Comparison of ENCODE assay signal across 28 cellular contexts in the genomic region with DNA sequence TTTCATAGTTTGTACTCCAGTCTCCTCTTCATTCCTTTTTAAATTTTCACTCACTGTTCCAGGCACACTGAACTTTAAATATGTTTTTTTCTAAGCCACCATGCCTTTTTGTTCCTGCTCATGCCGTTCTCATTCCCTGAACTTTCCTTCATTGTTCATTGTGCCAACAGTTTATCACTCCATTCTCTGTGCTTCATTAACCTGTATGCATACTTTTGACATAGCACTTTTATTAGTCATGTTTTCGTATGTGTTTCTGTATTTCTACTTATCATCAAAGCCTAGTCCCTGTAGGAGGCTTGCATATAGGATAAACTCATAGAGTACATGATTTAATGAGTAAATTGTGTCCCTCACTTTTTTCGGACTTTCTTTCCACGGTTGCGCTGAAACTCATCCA.
"Had no signal": no experiment of that assay in that cellular context is flagged by ENCODE, and none has a peak within 500 bp of the region (broad histone marks: within the 10 kb centered on the region; RNA-seq: fewer than 3 reads in every experiment).

No MANE protein-coding gene starts in this region.

- FAIRE-seq: astrocyte had no signal

- H3K4me3 ChIP-seq: adrenal gland, Peyer's patch had no signal

- ATAC-seq: activated CD4-positive, alpha-beta T cell treated with anti-CD3 and anti-CD28 coated beads for 36 hours; activated CD4-positive, CD25-positive, alpha-beta regulatory T cell treated with anti-CD3 and anti-CD28 coated beads, Interleukin-2, amount 50 U/mL, for 24 hours; activated CD8-positive, alpha-beta T cell treated with anti-CD3 and anti-CD28 coated beads, Interleukin-2, amount 10 ng/mL, durations not matched to agents 7 days and 5 days; activated naive CD4-positive, alpha-beta T cell treated with anti-CD3 and anti-CD28 coated beads, Interleukin-2, amount 50 U/mL, for 72 hours; activated T-cell treated with anti-CD3 and anti-CD28 coated beads, Interleukin-2, amount 50 U/mL, for 4 hours; PC-3; WTC11 had no signal

- H3K36me3 ChIP-seq: adrenal gland, Peyer's patch had no signal

- DNase-seq: activated CD4-positive, alpha-beta T cell treated with anti-CD3 and anti-CD28 coated beads for 36 hours; activated CD4-positive, alpha-beta T cell treated with anti-CD3 and anti-CD28 coated beads, Interleukin-2, amount 10 ng/mL, durations not matched to agents 7 days and 5 days; activated CD4-positive, alpha-beta T cell treated with anti-CD3 and anti-CD28 coated beads, Interleukin-2, amount 50 U/mL, for 48 hours; activated CD8-positive, alpha-beta T cell treated with anti-CD3 and anti-CD28 coated beads, Interleukin-2, amount 10 ng/mL, durations not matched to agents 7 days and 5 days; activated gamma-delta T cell treated with Interleukin-2 at 50 U/mL for 16 hours; activated naive CD4-positive, alpha-beta T cell treated with anti-CD3 and anti-CD28 coated beads for 36 hours; activated T-cell treated with anti-CD3 and anti-CD28 coated beads, Interleukin-2, amount 50 U/mL, for 4 hours; adrenal gland; central memory CD4-positive, alpha-beta T cell; Karpas-422; KBM-7; NCI-H1105; NCI-H1417 treated with DMSO at 0.1 percent for 48 hours; NCI-H1694; NCI-H2029; NCI-H510A; NCI-H526; NCI-H748 treated with DMSO at 0.1 percent for 48 hours; NK-92 treated with Interleukin-12 subunit alpha and Interleukin-12 subunit beta, amount 100 ng/mL, for 24 hours; PC-3; Peyer's patch; Right ventricle myocardium superior; T1000 had no signal

- H3K27ac ChIP-seq: adrenal gland, Peyer's patch, RWPE1 had no signal

- H3K4me1 ChIP-seq: adrenal gland, Peyer's patch had no signal

- H3K27me3 ChIP-seq: adrenal gland, Peyer's patch had no signal

- H3K9me3 ChIP-seq: adrenal gland, Peyer's patch had no signal
